ENCODE assay signal across 2 cellular contexts in the genomic region with DNA sequence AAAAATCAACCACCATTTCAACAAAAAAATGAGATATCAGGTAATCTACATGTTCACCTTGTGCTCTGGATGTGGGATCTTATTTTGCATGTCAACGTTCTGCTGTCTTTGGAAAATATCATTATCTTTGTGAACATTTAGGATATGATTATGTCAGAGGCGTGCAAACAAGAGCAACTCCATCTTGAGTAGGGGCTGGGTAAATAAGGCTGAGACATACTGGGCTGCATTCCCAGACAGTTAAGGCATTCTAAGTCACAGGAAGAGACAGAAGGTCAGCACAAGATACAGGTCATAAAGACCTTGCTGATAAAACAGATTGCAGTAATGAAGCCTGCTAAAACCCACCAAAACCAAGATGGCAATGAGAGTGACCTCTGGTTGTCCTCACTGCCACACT.
A peak's percentile ranks its signal among the peaks of the same experiment; 100 is the strongest.
TF ChIP-seq lines count a peak whose summit lies in the region.

No MANE protein-coding gene starts in this region.

TF ChIP-seq in SK-N-SH, 30 proteins besides CTCF, POLR2A, EP300 and RAD21:
- TF ChIP-seq TAF1 (IDR thresholded peaks at IDR 0.05; ENCODE audit: borderline replicate concordance, low read depth, low read length) (no peak), JUND (IDR thresholded peaks at IDR 0.05) (no peak), FOXJ3 (CRISPR knock-in tag; IDR thresholded peaks at IDR 0.05) (no peak), NRF1 (IDR thresholded peaks at IDR 0.05; ENCODE audit: low read depth, low read length) (no peak), MXI1 (IDR thresholded peaks at IDR 0.05; ENCODE audit: low read depth, low read length) (no peak), EZH2phosphoT487 (IDR thresholded peaks at IDR 0.05; ENCODE audit: borderline replicate concordance, low read depth) (no peak), FOXM1 (IDR thresholded peaks at IDR 0.05; ENCODE audit: low read depth) (no peak), CHD2 (IDR thresholded peaks at IDR 0.05; ENCODE audit: low read length, partially characterized antibody) (no peak), RXRA (IDR thresholded peaks at IDR 0.05; ENCODE audit: borderline replicate concordance, low read depth) (no peak), NFIC (IDR thresholded peaks at IDR 0.05; ENCODE audit: borderline replicate concordance) (no peak)
- TF ChIP-seq, protein P1, sequence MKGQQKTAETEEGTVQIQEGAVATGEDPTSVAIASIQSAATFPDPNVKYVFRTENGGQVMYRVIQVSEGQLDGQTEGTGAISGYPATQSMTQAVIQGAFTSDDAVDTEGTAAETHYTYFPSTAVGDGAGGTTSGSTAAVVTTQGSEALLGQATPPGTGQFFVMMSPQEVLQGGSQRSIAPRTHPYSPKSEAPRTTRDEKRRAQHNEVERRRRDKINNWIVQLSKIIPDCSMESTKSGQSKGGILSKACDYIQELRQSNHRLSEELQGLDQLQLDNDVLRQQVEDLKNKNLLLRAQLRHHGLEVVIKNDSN (IDR thresholded peaks at IDR 0.05; ENCODE audit: borderline replicate concordance, low read depth): no peak

TF ChIP-seq in K562, 482 proteins besides CTCF, POLR2A, EP300 and RAD21 (continues in another document):
- TF ChIP-seq, protein P2, sequence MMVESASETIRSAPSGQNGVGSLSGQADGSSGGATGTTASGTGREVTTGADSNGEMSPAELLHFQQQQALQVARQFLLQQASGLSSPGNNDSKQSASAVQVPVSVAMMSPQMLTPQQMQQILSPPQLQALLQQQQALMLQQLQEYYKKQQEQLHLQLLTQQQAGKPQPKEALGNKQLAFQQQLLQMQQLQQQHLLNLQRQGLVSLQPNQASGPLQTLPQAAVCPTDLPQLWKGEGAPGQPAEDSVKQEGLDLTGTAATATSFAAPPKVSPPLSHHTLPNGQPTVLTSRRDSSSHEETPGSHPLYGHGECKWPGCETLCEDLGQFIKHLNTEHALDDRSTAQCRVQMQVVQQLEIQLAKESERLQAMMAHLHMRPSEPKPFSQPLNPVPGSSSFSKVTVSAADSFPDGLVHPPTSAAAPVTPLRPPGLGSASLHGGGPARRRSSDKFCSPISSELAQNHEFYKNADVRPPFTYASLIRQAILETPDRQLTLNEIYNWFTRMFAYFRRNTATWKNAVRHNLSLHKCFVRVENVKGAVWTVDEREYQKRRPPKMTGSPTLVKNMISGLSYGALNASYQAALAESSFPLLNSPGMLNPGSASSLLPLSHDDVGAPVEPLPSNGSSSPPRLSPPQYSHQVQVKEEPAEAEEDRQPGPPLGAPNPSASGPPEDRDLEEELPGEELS (CRISPR knock-in tag; IDR thresholded peaks at IDR 0.05; ENCODE audit: borderline replicate concordance): no peak
- no peak for TF ChIP-seq CBFB (CRISPR knock-in tag; IDR thresholded peaks at IDR 0.05)
- TF ChIP-seq CAMTA2 (CRISPR knock-in tag; conservative IDR thresholded peaks at IDR 0.05): no peak
- TF ChIP-seq ZNF165 (CRISPR knock-in tag; IDR thresholded peaks at IDR 0.05; ENCODE audit: borderline replicate concordance): no peak
- no peak for TF ChIP-seq SAFB2 (IDR thresholded peaks at IDR 0.05; ENCODE audit: borderline replicate concordance, low read depth, low read length, severe bottlenecking)
- peak; percentile 73 for TF ChIP-seq SMAD4 (CRISPR knock-in tag; conservative IDR thresholded peaks at IDR 0.05)
- TF ChIP-seq ZNF239 (CRISPR knock-in tag; IDR thresholded peaks at IDR 0.05): no peak
- TF ChIP-seq KLF16 (IDR thresholded peaks at IDR 0.05): no peak
- no peak for TF ChIP-seq NR2C1 (IDR thresholded peaks at IDR 0.05)
- TF ChIP-seq NR2C1 (tag; IDR thresholded peaks at IDR 0.05): 0 out of 2 replicates have a peak, but pooled peaks have one; percentile 16
- no peak for TF ChIP-seq RBM25 (IDR thresholded peaks at IDR 0.05; ENCODE audit: low read depth, low read length, severe bottlenecking)
- TF ChIP-seq NFIX (CRISPR knock-in tag; IDR thresholded peaks at IDR 0.05; ENCODE audit: low read depth): no peak
- TF ChIP-seq, protein P3, sequence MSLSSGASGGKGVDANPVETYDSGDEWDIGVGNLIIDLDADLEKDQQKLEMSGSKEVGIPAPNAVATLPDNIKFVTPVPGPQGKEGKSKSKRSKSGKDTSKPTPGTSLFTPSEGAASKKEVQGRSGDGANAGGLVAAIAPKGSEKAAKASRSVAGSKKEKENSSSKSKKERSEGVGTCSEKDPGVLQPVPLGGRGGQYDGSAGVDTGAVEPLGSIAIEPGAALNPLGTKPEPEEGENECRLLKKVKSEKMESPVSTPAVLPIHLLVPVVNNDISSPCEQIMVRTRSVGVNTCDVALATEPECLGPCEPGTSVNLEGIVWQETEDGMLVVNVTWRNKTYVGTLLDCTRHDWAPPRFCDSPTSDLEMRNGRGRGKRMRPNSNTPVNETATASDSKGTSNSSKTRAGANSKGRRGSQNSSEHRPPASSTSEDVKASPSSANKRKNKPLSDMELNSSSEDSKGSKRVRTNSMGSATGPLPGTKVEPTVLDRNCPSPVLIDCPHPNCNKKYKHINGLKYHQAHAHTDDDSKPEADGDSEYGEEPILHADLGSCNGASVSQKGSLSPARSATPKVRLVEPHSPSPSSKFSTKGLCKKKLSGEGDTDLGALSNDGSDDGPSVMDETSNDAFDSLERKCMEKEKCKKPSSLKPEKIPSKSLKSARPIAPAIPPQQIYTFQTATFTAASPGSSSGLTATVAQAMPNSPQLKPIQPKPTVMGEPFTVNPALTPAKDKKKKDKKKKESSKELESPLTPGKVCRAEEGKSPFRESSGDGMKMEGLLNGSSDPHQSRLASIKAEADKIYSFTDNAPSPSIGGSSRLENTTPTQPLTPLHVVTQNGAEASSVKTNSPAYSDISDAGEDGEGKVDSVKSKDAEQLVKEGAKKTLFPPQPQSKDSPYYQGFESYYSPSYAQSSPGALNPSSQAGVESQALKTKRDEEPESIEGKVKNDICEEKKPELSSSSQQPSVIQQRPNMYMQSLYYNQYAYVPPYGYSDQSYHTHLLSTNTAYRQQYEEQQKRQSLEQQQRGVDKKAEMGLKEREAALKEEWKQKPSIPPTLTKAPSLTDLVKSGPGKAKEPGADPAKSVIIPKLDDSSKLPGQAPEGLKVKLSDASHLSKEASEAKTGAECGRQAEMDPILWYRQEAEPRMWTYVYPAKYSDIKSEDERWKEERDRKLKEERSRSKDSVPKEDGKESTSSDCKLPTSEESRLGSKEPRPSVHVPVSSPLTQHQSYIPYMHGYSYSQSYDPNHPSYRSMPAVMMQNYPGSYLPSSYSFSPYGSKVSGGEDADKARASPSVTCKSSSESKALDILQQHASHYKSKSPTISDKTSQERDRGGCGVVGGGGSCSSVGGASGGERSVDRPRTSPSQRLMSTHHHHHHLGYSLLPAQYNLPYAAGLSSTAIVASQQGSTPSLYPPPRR (CRISPR knock-in tag; IDR thresholded peaks at IDR 0.05; ENCODE audit: borderline replicate concordance): no peak
- TF ChIP-seq BMI1 (IDR thresholded peaks at IDR 0.05; ENCODE audit: low read length): no peak
- TF ChIP-seq OTX1 (CRISPR knock-in tag; IDR thresholded peaks at IDR 0.05): no peak
- TF ChIP-seq MAFK (IDR thresholded peaks at IDR 0.05; ENCODE audit: low read length): no peak
- no peak for TF ChIP-seq MAFG (tag; conservative IDR thresholded peaks at IDR 0.05)
- TF ChIP-seq, protein P4, sequence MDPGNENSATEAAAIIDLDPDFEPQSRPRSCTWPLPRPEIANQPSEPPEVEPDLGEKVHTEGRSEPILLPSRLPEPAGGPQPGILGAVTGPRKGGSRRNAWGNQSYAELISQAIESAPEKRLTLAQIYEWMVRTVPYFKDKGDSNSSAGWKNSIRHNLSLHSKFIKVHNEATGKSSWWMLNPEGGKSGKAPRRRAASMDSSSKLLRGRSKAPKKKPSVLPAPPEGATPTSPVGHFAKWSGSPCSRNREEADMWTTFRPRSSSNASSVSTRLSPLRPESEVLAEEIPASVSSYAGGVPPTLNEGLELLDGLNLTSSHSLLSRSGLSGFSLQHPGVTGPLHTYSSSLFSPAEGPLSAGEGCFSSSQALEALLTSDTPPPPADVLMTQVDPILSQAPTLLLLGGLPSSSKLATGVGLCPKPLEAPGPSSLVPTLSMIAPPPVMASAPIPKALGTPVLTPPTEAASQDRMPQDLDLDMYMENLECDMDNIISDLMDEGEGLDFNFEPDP (CRISPR knock-in tag; IDR thresholded peaks at IDR 0.05): no peak
- no peak for TF ChIP-seq SOX6 (IDR thresholded peaks at IDR 0.05)
- TF ChIP-seq NR2C2 (CRISPR knock-in tag; IDR thresholded peaks at IDR 0.05): no peak
- TF ChIP-seq NR2C2 (tag; IDR thresholded peaks at IDR 0.05): no peak
- TF ChIP-seq, protein P5, sequence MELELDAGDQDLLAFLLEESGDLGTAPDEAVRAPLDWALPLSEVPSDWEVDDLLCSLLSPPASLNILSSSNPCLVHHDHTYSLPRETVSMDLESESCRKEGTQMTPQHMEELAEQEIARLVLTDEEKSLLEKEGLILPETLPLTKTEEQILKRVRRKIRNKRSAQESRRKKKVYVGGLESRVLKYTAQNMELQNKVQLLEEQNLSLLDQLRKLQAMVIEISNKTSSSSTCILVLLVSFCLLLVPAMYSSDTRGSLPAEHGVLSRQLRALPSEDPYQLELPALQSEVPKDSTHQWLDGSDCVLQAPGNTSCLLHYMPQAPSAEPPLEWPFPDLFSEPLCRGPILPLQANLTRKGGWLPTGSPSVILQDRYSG (tag; conservative IDR thresholded peaks at IDR 0.05; ENCODE audit: low read depth): peak; percentile 44; the same call in 1 of the 2 replicates
- TF ChIP-seq, protein P6, sequence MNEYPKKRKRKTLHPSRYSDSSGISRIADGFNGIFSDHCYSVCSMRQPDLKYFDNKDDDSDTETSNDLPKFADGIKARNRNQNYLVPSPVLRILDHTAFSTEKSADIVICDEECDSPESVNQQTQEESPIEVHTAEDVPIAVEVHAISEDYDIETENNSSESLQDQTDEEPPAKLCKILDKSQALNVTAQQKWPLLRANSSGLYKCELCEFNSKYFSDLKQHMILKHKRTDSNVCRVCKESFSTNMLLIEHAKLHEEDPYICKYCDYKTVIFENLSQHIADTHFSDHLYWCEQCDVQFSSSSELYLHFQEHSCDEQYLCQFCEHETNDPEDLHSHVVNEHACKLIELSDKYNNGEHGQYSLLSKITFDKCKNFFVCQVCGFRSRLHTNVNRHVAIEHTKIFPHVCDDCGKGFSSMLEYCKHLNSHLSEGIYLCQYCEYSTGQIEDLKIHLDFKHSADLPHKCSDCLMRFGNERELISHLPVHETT (CRISPR knock-in tag; conservative IDR thresholded peaks at IDR 0.05 in 1 of 2, IDR thresholded peaks at IDR 0.05 in 1 of 2): peak in 1 of 2 experiments; percentile 53; a peak in 2 of 4 replicates
- no peak for TF ChIP-seq TAL1 (IDR thresholded peaks at IDR 0.05)
- TF ChIP-seq EHMT2 (IDR thresholded peaks at IDR 0.05): no peak
- TF ChIP-seq ZBED1 (IDR thresholded peaks at IDR 0.05): no peak
- TF ChIP-seq DMBX1 (CRISPR knock-in tag; IDR thresholded peaks at IDR 0.05; ENCODE audit: borderline replicate concordance): no peak
- TF ChIP-seq BCL6 (CRISPR knock-in tag; IDR thresholded peaks at IDR 0.05): no peak
- no peak for TF ChIP-seq TARDBP (IDR thresholded peaks at IDR 0.05)
- no peak for TF ChIP-seq SMAD2 (IDR thresholded peaks at IDR 0.05; ENCODE audit: low read depth, low read length)
- TF ChIP-seq GABPB2 (CRISPR knock-in tag; conservative IDR thresholded peaks at IDR 0.05): no peak
- no peak for TF ChIP-seq PPARD (CRISPR knock-in tag; IDR thresholded peaks at IDR 0.05)
- TF ChIP-seq, protein P7, sequence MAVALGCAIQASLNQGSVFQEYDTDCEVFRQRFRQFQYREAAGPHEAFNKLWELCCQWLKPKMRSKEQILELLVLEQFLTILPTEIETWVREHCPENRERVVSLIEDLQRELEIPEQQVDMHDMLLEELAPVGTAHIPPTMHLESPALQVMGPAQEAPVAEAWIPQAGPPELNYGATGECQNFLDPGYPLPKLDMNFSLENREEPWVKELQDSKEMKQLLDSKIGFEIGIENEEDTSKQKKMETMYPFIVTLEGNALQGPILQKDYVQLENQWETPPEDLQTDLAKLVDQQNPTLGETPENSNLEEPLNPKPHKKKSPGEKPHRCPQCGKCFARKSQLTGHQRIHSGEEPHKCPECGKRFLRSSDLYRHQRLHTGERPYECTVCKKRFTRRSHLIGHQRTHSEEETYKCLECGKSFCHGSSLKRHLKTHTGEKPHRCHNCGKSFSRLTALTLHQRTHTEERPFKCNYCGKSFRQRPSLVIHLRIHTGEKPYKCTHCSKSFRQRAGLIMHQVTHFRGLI (CRISPR knock-in tag; IDR thresholded peaks at IDR 0.05): no peak
- TF ChIP-seq, protein P8, sequence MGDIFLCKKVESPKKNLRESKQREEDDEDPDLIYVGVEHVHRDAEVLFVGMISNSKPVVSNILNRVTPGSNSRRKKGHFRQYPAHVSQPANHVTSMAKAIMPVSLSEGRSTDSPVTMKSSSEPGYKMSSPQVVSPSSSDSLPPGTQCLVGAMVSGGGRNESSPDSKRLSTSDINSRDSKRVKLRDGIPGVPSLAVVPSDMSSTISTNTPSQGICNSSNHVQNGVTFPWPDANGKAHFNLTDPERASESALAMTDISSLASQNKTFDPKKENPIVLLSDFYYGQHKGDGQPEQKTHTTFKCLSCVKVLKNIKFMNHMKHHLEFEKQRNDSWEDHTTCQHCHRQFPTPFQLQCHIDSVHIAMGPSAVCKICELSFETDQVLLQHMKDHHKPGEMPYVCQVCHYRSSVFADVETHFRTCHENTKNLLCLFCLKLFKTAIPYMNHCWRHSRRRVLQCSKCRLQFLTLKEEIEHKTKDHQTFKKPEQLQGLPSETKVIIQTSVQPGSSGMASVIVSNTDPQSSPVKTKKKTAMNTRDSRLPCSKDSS (IDR thresholded peaks at IDR 0.05; ENCODE audit: low read depth, partially characterized antibody): no peak
- no peak for TF ChIP-seq TRIM28 (IDR thresholded peaks at IDR 0.05)
- no peak for TF ChIP-seq NELFE (IDR thresholded peaks at IDR 0.05; ENCODE audit: insufficient read depth, insufficient read length)
